In genomic region chr3:191521055-191521454, GRCh38 we compare ENCODE assay signal across 36 cellular contexts.
"Had no signal": no experiment of that assay in that cellular context is flagged by ENCODE, and none has a peak within 500 bp of the region (broad histone marks: within the 10 kb centered on the region; RNA-seq: fewer than 3 reads in every experiment).

No MANE protein-coding gene starts in this region.

- H3K36me3 ChIP-seq: adrenal gland, brain microvascular endothelial cell, breast epithelium had no signal

- H3K27me3 Mint-ChIP-seq: activated CD4-positive, alpha-beta memory T cell treated with anti-CD3 and anti-CD28 coated beads, Interleukin-2, amount 10 ng/mL, durations not matched to agents 7 days and 5 days; activated CD4-positive, alpha-beta T cell treated with anti-CD3 and anti-CD28 coated beads, Interleukin-2, amount 10 ng/mL, durations not matched to agents 24 days and 14 days; activated naive CD8-positive, alpha-beta T cell treated with anti-CD3 and anti-CD28 coated beads for 36 hours; activated T-helper 17 cell treated with anti-CD3 and anti-CD28 coated beads, Interleukin-2, amount 50 U/mL, for 72 hours had no signal

- H3K4me1 ChIP-seq: adrenal gland, body of pancreas, breast epithelium had no signal

- H3K27me3 ChIP-seq: adrenal gland, body of pancreas, brain microvascular endothelial cell, breast epithelium had no signal

- H3K4me3 ChIP-seq: adrenal gland, body of pancreas, breast epithelium had no signal

- H3K36me3 Mint-ChIP-seq: activated naive CD4-positive, alpha-beta T cell treated with anti-CD3 and anti-CD28 coated beads, Interleukin-2, amount 50 U/mL, for 72 hours; activated naive CD8-positive, alpha-beta T cell treated with anti-CD3 and anti-CD28 coated beads for 36 hours had no signal

- H3K9me3 Mint-ChIP-seq: activated B cell treated with CpG ODN at 0.5 μM for 24 hours; activated naive CD4-positive, alpha-beta T cell treated with anti-CD3 and anti-CD28 coated beads, Interleukin-2, amount 50 U/mL, for 72 hours; activated naive CD8-positive, alpha-beta T cell treated with anti-CD3 and anti-CD28 coated beads for 36 hours; activated T-helper 1 cell treated with anti-CD3 and anti-CD28 coated beads, Interleukin-12 subunit alpha, Interleukin-12 subunit beta, Interleukin-2, Interleukin-4 antibody, amounts not matched to agents 30 ng/mL and 10 ng/mL and 1 ng/mL, durations not matched to agents 14 hours and 24 hours and 36 hours; activated T-helper 17 cell treated with anti-CD3 and anti-CD28 coated beads, Interleukin-2, amount 50 U/mL, for 72 hours; T-helper 2 cell treated with Interferon-gamma antibody and Interleukin-4, amounts not matched to agents 5 μg/mL and 100 μg/mL, for 36 hours had no signal

- DNase-seq: activated B cell treated with CpG ODN at 0.5 μM for 24 hours; activated CD4-positive, alpha-beta memory T cell treated with anti-CD3 and anti-CD28 coated beads, Interleukin-2, amount 10 ng/mL, durations not matched to agents 7 days and 5 days; activated CD4-positive, alpha-beta T cell treated with anti-CD3 and anti-CD28 coated beads for 4 hours; activated CD4-positive, alpha-beta T cell treated with anti-CD3 and anti-CD28 coated beads, Interleukin-2, amount 10 ng/mL, durations not matched to agents 24 days and 14 days; activated CD4-positive, alpha-beta T cell treated with anti-CD3 and anti-CD28 coated beads, Interleukin-2, amount 50 U/mL, for 1 hour; activated CD4-positive, alpha-beta T cell treated with anti-CD3 and anti-CD28 coated beads, Interleukin-2, amount 50 U/mL, for 4 hours; activated CD4-positive, CD25-positive, alpha-beta regulatory T cell treated with anti-CD3 and anti-CD28 coated beads, Interleukin-2, amount 50 U/mL, for 72 hours; activated CD8-positive, alpha-beta memory T cell treated with anti-CD3 and anti-CD28 coated beads, Interleukin-2, amount 50 U/mL, for 4 hours; activated effector memory CD4-positive, alpha-beta T cell treated with anti-CD3 and anti-CD28 coated beads, Interleukin-2, amount 50 U/mL, for 16 hours; activated gamma-delta T cell treated with Interleukin-2 at 50 U/mL for 16 hours; activated naive CD4-positive, alpha-beta T cell; activated naive CD4-positive, alpha-beta T cell treated with anti-CD3 and anti-CD28 coated beads for 36 hours; activated naive CD4-positive, alpha-beta T cell treated with anti-CD3 and anti-CD28 coated beads, Interleukin-2, amount 50 U/mL, for 16 hours; activated naive CD8-positive, alpha-beta T cell treated with anti-CD3 and anti-CD28 coated beads for 36 hours; activated T-cell treated with anti-CD3 and anti-CD28 coated beads for 4 hours; activated T-cell treated with anti-CD3 and anti-CD28 coated beads, Interleukin-2, amount 50 U/mL, for 1 hour; activated T-cell treated with anti-CD3 and anti-CD28 coated beads, Interleukin-2, amount 50 U/mL, for 4 hours; activated T-cell treated with anti-CD3 and anti-CD28 coated beads, Interleukin-2, amount 50 U/mL, for 72 hours; adrenal gland; amniotic stem cell; aorta; body of pancreas; brain microvascular endothelial cell; central memory CD4-positive, alpha-beta T cell; T-helper 1 cell; T-helper 2 cell; T-helper 9 cell had no signal

- H3K4me3 Mint-ChIP-seq: activated B cell treated with CpG ODN at 0.5 μM for 24 hours; activated CD4-positive, alpha-beta memory T cell treated with anti-CD3 and anti-CD28 coated beads, Interleukin-2, amount 10 ng/mL, durations not matched to agents 7 days and 5 days; activated CD4-positive, alpha-beta T cell treated with anti-CD3 and anti-CD28 coated beads, Interleukin-2, amount 10 ng/mL, durations not matched to agents 24 days and 14 days; activated naive CD4-positive, alpha-beta T cell treated with anti-CD3 and anti-CD28 coated beads for 36 hours; activated naive CD8-positive, alpha-beta T cell treated with anti-CD3 and anti-CD28 coated beads for 36 hours; activated T-cell treated with anti-CD3 and anti-CD28 coated beads, Interleukin-2, amount 50 U/mL, for 4 hours; activated T-cell treated with anti-CD3 and anti-CD28 coated beads, Interleukin-2, amount 50 U/mL, for 72 hours; activated T-helper 1 cell treated with anti-CD3 and anti-CD28 coated beads, Interleukin-12 subunit alpha, Interleukin-12 subunit beta, Interleukin-2, Interleukin-4 antibody, amounts not matched to agents 30 ng/mL and 10 ng/mL and 1 ng/mL, durations not matched to agents 14 hours and 24 hours and 36 hours; activated T-helper 17 cell treated with anti-CD3 and anti-CD28 coated beads, Interleukin-2, amount 50 U/mL, for 72 hours; T-helper 1 cell treated with Interleukin-12 subunit alpha and Interleukin-12 subunit beta and Interleukin-4 antibody, amounts not matched to agents 30 μg/mL and 1 μg/mL, for 36 hours; T-helper 2 cell treated with Interferon-gamma antibody and Interleukin-4, amounts not matched to agents 5 μg/mL and 100 μg/mL, for 36 hours had no signal

- FAIRE-seq: astrocyte, TTC549 had no signal

- H3K27ac Mint-ChIP-seq: activated B cell treated with CpG ODN at 0.5 μM for 24 hours; activated CD4-positive, alpha-beta memory T cell treated with anti-CD3 and anti-CD28 coated beads, Interleukin-2, amount 10 ng/mL, durations not matched to agents 7 days and 5 days; activated CD4-positive, alpha-beta T cell treated with anti-CD3 and anti-CD28 coated beads, Interleukin-2, amount 10 ng/mL, durations not matched to agents 24 days and 14 days; activated naive CD4-positive, alpha-beta T cell treated with anti-CD3 and anti-CD28 coated beads for 36 hours; activated naive CD4-positive, alpha-beta T cell treated with anti-CD3 and anti-CD28 coated beads, Interleukin-2, amount 50 U/mL, for 72 hours; activated naive CD8-positive, alpha-beta T cell treated with anti-CD3 and anti-CD28 coated beads for 36 hours; activated T-cell treated with anti-CD3 and anti-CD28 coated beads, Interleukin-2, amount 50 U/mL, for 72 hours; activated T-helper 1 cell treated with anti-CD3 and anti-CD28 coated beads, Interleukin-12 subunit alpha, Interleukin-12 subunit beta, Interleukin-2, Interleukin-4 antibody, amounts not matched to agents 30 ng/mL and 10 ng/mL and 1 ng/mL, durations not matched to agents 14 hours and 24 hours and 36 hours; activated T-helper 17 cell treated with anti-CD3 and anti-CD28 coated beads, Interleukin-2, amount 50 U/mL, for 72 hours; T-helper 1 cell treated with Interleukin-12 subunit alpha and Interleukin-12 subunit beta and Interleukin-4 antibody, amounts not matched to agents 30 μg/mL and 1 μg/mL, for 36 hours; T-helper 2 cell treated with Interferon-gamma antibody and Interleukin-4, amounts not matched to agents 5 μg/mL and 100 μg/mL, for 36 hours had no signal

- H3K27ac ChIP-seq: adrenal gland, body of pancreas, brain microvascular endothelial cell, breast epithelium, VCaP had no signal

- H3K4me1 Mint-ChIP-seq: activated B cell treated with CpG ODN at 0.5 μM for 24 hours; activated CD4-positive, alpha-beta memory T cell treated with anti-CD3 and anti-CD28 coated beads, Interleukin-2, amount 10 ng/mL, durations not matched to agents 7 days and 5 days; activated CD4-positive, alpha-beta T cell treated with anti-CD3 and anti-CD28 coated beads, Interleukin-2, amount 10 ng/mL, durations not matched to agents 24 days and 14 days; activated naive CD8-positive, alpha-beta T cell treated with anti-CD3 and anti-CD28 coated beads for 36 hours; activated T-helper 17 cell treated with anti-CD3 and anti-CD28 coated beads, Interleukin-2, amount 50 U/mL, for 72 hours had no signal

- H3K9me3 ChIP-seq: adrenal gland, body of pancreas, breast epithelium had no signal

- ATAC-seq: activated naive CD4-positive, alpha-beta T cell treated with anti-CD3 and anti-CD28 coated beads, Interleukin-2, amount 50 U/mL, for 72 hours; activated T-cell treated with anti-CD3 and anti-CD28 coated beads, Interleukin-2, amount 50 U/mL, for 4 hours; activated T-cell treated with anti-CD3 and anti-CD28 coated beads, Interleukin-2, amount 50 U/mL, for 72 hours; activated T-helper 17 cell treated with anti-CD3 and anti-CD28 coated beads, Interleukin-2, amount 50 U/mL, for 72 hours; body of pancreas had no signal
